ENCODE assay signal across 24 cellular contexts in the genomic region with DNA sequence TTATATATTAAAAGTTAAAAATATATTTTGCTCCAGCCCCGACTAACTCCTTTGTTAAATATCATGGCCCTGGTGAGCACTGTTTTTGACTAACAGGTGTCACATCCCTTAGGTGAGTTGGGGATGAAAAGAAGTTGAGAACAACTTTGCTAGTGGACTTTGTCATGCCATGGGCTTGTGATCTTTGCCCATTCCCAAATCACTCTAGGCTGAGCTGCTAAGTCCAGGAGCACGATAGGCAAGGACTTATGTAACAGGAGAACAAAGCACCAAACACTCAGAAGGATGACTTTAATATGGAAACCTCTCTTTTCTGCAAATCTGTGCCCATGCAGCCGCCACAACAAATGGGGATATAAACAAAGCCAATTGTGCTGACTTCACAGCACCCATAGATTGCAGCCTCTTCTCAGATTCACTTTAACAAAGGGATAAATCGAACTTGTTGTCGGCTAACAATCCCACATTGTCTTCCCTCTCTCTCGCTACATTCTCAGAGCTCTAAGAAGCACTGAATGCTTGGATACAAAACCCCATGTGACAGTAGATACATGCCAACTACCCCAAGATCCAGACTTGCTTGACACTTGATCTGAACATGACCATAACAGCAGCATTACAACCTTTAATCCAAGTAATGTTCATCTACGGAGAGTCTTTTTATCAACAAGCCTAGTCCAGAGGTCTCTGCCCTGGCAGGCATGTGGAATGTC.
DNase-seq lines count a peak whose midpoint lies in the region; ATAC-seq, FAIRE-seq and TF ChIP-seq lines count a peak whose summit lies in the region.
"Had no signal": no experiment of that assay in that cellular context is flagged by ENCODE, and none has a peak within 500 bp of the region (broad histone marks: within the 10 kb centered on the region; RNA-seq: fewer than 3 reads in every experiment).

No MANE protein-coding gene starts in this region.

- H2AFZ ChIP-seq in HepG2 (ENCODE audit: low read length), result no peak overlapping the region

- no TSS peak for BruUV-seq in HepG2 (replicated peaks; lab: Mats Ljungman, UMichigan)

- peak; percentile 38 for DNase-seq in RPMI7951 (ENCODE audit: low read depth)
- peak; percentile 38 for DNase-seq in epidermal melanocyte (ENCODE audit: insufficient read length, low spot score)
- peak; percentile 9 for DNase-seq in HepG2 (ENCODE audit: low spot score)
- DNase-seq in putamen (ENCODE audit: low spot score), result peak; percentile 97
- DNase-seq in dermis blood vessel endothelial cell, result no peak
- DNase-seq in stimulated activated CD4-positive, alpha-beta T cell treated with anti-CD3 and anti-CD28 coated beads, Interleukin-2, amount 100 ng/mL, for 48 hours, result no peak
- DNase-seq: activated CD4-positive, CD25-positive, alpha-beta regulatory T cell treated with anti-CD3 and anti-CD28 coated beads, Interleukin-2, amount 50 U/mL, for 72 hours; activated T-cell treated with anti-CD3 and anti-CD28 coated beads, Interleukin-2, amount 50 U/mL, for 48 hours; CD8-positive, alpha-beta T cell; erythroblast; HFFc6; naive B cell; NCI-H1092 treated with DMSO at 0.1 percent for 48 hours; NCI-H2029 treated with DMSO at 0.1 percent for 48 hours; NCI-H446; psoas muscle; stimulated activated CD4-positive, alpha-beta T cell treated with anti-CD3 and anti-CD28 coated beads, Interleukin-12 subunit alpha, Interleukin-12 subunit beta, amount 100 ng/mL, for 4 hours; T1000; testis had no signal

- 0 out of 2 replicates have a peak overlapping the region, but pooled peaks have one; percentile 25 for H3K4me2 ChIP-seq in HepG2 (ENCODE audit: low read depth, low read length)

- H4K20me1 ChIP-seq in HepG2 (ENCODE audit: insufficient read depth, low read length), result no peaks in the 10 kb centered on the region

- intact Hi-C loops in HepG2 (cut with micrococcal nuclease; ENCODE audit: unreplicated experiment), result no loop called here

- TF ChIP-seq EP300 in HepG2 (IDR thresholded peaks at IDR 0.05; ENCODE audit: low read depth in 2 of 2, low read length in 2 of 2) (no peak), HepG2 (CRISPR knock-in tag; IDR thresholded peaks at IDR 0.05; ENCODE audit: borderline replicate concordance) (no peak)

- no peak for TF ChIP-seq RAD21 in HepG2 (CRISPR knock-in tag; IDR thresholded peaks at IDR 0.05)

- CTCF ChIA-PET in HepG2 (lab: Yijun Ruan, JAX; ENCODE audit: low intra/inter-chr PET ratio, low total read pairs), result no interaction called here

- H3K9me3 ChIP-seq in HepG2 (ENCODE audit: low read length), result no peaks in the 10 kb centered on the region
- H3K9me3 ChIP-seq: testis had no signal

- no peaks in the 10 kb centered on the region for H3K36me3 ChIP-seq in HepG2 (replicated peaks in 1 of 2; ENCODE audit: control insufficient read depth in 1 of 2, insufficient read depth in 2 of 2, low read length in 2 of 2)

- no peak for TF ChIP-seq CTCF in HepG2 (CRISPR knock-in tag; IDR thresholded peaks at IDR 0.05)

- no peaks in the 10 kb centered on the region for H3K79me2 ChIP-seq in HepG2 (ENCODE audit: insufficient read depth, low read length)

- POLR2A ChIA-PET in HepG2 (lab: Yijun Ruan, JAX), result no interaction called here

- peak overlapping the region in 1 of 3 experiments; percentile 25; a peak in 1 of 6 replicates for H3K4me3 ChIP-seq in HepG2 (replicated peaks in 1 of 3; ENCODE audit: insufficient read depth in 1 of 3, low read depth in 2 of 3, low read length in 3 of 3)
- H3K4me3 ChIP-seq: lung, psoas muscle, SK-N-MC, testis had no signal

- in situ Hi-C loops in HepG2 (cut with HindIII; ENCODE audit: extremely low pct_ligation_motif_present, low pct_unique_long_range_greater_than_20kb), result no loop called here

- WGBS in HepG2 (ENCODE audit: low lambda C conversion rate), result 46% methylated on average over 7 of the region's 7 CpGs

- no peak overlapping the region for H3K27ac ChIP-seq in HepG2 (ENCODE audit: extremely low read length, insufficient read depth, low read length)
- H3K27ac ChIP-seq: psoas muscle, SK-N-MC, testis had no signal

- no peak for TF ChIP-seq POLR2A in HepG2 (IDR thresholded peaks at IDR 0.05; ENCODE audit: insufficient read depth in 1 of 2, low read depth in 2 of 2, low read length in 2 of 2)

- H3K4me1 ChIP-seq in HepG2 (ENCODE audit: insufficient read depth, low read length), result peaks cover 24% of the 10 kb centered on the region
- H3K4me1 ChIP-seq: psoas muscle had no signal

- peak; percentile 43 for FAIRE-seq in HepG2 (lab: Jason Lieb, UNC)

- H3K9ac ChIP-seq in HepG2 (ENCODE audit: insufficient read depth, low read depth, low read length), result no peak overlapping the region

- peak; percentile 45; the same call in 2 of the 3 replicates for ATAC-seq in HepG2
- ATAC-seq in GM18519 (IDR thresholded peaks at IDR 0.05; ENCODE audit: low FRiP score, unreplicated experiment), result no peak
- no peak for ATAC-seq in HG02588 (IDR thresholded peaks at IDR 0.05; ENCODE audit: unreplicated experiment)
- ATAC-seq: CD8-positive, alpha-beta T cell; Panc1; psoas muscle had no signal

- H3K27me3 ChIP-seq in HepG2 (ENCODE audit: control insufficient read depth in 1 of 2, insufficient read depth in 2 of 2, low read length in 2 of 2), result no peaks in the 10 kb centered on the region; a peak in 1 of 5 replicates
- H3K27me3 ChIP-seq: testis had no signal

TF ChIP-seq in HepG2, 621 proteins besides CTCF, POLR2A, EP300 and RAD21:
- TF ChIP-seq HNF4G (IDR thresholded peaks at IDR 0.05; ENCODE audit: borderline replicate concordance, low read depth, low read length) (peak; percentile 37; the same call in 1 of the 2 replicates), HNF4G (CRISPR knock-in tag; IDR thresholded peaks at IDR 0.05; ENCODE audit: borderline replicate concordance, low read depth) (no peak), HNF4A (CRISPR knock-in tag; IDR thresholded peaks at IDR 0.05) (peak; percentile 71), ZMYM4 (CRISPR knock-in tag; IDR thresholded peaks at IDR 0.05) (peak; percentile 49; the same call in 1 of the 2 replicates), SSRP1 (CRISPR knock-in tag; IDR thresholded peaks at IDR 0.05) (no peak), ZNF644 (CRISPR knock-in tag; IDR thresholded peaks at IDR 0.05; ENCODE audit: low read depth) (peak; percentile 53; the same call in 1 of the 2 replicates), SOX13 (IDR thresholded peaks at IDR 0.05) (no peak), SOX13 (CRISPR knock-in tag; conservative IDR thresholded peaks at IDR 0.05 in 1 of 2, IDR thresholded peaks at IDR 0.05 in 1 of 2) (peak in 1 of 2 experiments; percentile 5; a peak in 1 of 4 replicates), KDM1A (CRISPR knock-in tag; IDR thresholded peaks at IDR 0.05) (no peak)
- TF ChIP-seq, protein P1, sequence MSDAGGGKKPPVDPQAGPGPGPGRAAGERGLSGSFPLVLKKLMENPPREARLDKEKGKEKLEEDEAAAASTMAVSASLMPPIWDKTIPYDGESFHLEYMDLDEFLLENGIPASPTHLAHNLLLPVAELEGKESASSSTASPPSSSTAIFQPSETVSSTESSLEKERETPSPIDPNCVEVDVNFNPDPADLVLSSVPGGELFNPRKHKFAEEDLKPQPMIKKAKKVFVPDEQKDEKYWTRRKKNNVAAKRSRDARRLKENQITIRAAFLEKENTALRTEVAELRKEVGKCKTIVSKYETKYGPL (CRISPR knock-in tag; IDR thresholded peaks at IDR 0.05), result 0 out of 2 replicates have a peak, but pooled peaks have one; percentile 45
TF ChIP-seq in HepG2: peak in this region for 6.

Comparison
In these comparisons a context has a peak if more than half of its experiments do, and no peak if none do; other contexts are left out.
1. DNase-seq: peak in RPMI7951 (single experiment), epidermal melanocyte (single experiment), HepG2 (single experiment) and putamen (single experiment); none in dermis blood vessel endothelial cell (single experiment) and stimulated activated CD4-positive, alpha-beta T cell treated with anti-CD3 and anti-CD28 coated beads, Interleukin-2, amount 100 ng/mL, for 48 hours (0 of 2).